ENCODE assay signal across 16 cellular contexts in the genomic region with DNA sequence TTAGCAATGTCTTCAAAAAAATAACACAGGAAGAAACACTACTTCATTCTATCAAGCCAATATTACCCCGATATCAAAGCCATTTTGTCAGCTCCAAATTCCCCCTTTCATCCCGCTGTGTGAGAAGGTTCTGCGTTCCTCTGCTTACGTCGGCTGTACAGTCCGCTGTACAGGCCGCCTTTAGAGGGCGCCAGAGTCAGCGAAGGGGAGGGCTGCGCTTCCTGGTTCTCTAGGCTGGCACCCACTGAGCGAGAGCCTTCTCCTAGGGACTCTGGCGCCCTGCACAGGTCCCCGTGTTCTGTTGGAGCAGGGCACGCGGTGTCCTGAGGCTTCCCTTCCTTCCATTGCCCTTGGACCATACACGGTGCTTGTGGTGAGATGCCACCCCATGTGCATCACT. TPM values are rescaled to one million over a fixed set of nuclear protein-coding genes. Genes with fewer than 3 reads are reported as not detected.
A peak's percentile ranks its signal among the peaks of the same experiment; 100 is the strongest.
DNase-seq lines count a peak whose midpoint lies in the region; ATAC-seq and TF ChIP-seq lines count a peak whose summit lies in the region.
"Had no signal": no experiment of that assay in that cellular context is flagged by ENCODE, and none has a peak within 500 bp of the region (broad histone marks: within the 10 kb centered on the region; RNA-seq: fewer than 3 reads in every experiment).

No MANE protein-coding gene starts in this region.

- WGBS in mammary epithelial cell (ENCODE audit: low coverage, missing lambda C conversion rate), result 45% methylated on average over 13 of the region's 16 CpGs
- whole genome bisulfite sequencing in body of pancreas, 2 donors, result 30 to 49% methylated on average over 12 to 14 of the region's 16 CpGs
- 48% methylated on average over 12 of the region's 16 CpGs for WGBS in prostate gland

- H3K27me3 ChIP-seq in mammary epithelial cell (ENCODE audit: insufficient read depth, low read length), result no peaks in the 10 kb centered on the region
- H3K27me3 ChIP-seq in breast epithelium, result peaks cover 0 to 16% of the 10 kb centered on the region in 2 donors
- peaks cover 3% of the 10 kb centered on the region for H3K27me3 ChIP-seq in adipocyte (replicated peaks; ENCODE audit: control insufficient read depth, insufficient read depth, low read length)
- H3K27me3 ChIP-seq in body of pancreas, result no peaks in the 10 kb centered on the region
- no peaks in the 10 kb centered on the region for H3K27me3 ChIP-seq in prostate gland (replicated peaks; ENCODE audit: insufficient read depth)
- H3K27me3 ChIP-seq: esophagus squamous epithelium had no signal

- H3K4me1 ChIP-seq in mammary epithelial cell (ENCODE audit: insufficient read depth, low read length), result no peaks in the 10 kb centered on the region
- H3K4me1 ChIP-seq in breast epithelium, result no peaks in the 10 kb centered on the region
- H3K4me1 ChIP-seq in HEK293 (ENCODE audit: control insufficient read depth, insufficient read depth, low read length), result no peaks in the 10 kb centered on the region
- no peaks in the 10 kb centered on the region for H3K4me1 ChIP-seq in adipocyte (ENCODE audit: control insufficient read depth, insufficient read depth, low read length)
- no peaks in the 10 kb centered on the region for H3K4me1 ChIP-seq in body of pancreas
- H3K4me1 ChIP-seq in prostate gland (replicated peaks), result no peaks in the 10 kb centered on the region
- H3K4me1 ChIP-seq: esophagus squamous epithelium had no signal

- no TSS peak for BruUV-seq in mammary epithelial cell (replicated peaks; lab: Mats Ljungman, UMichigan)

- H3K9me3 ChIP-seq in mammary epithelial cell (replicated peaks; ENCODE audit: insufficient read depth, low read length) (no peaks in the 10 kb centered on the region), breast epithelium (no peaks in the 10 kb centered on the region), HEK293 (ENCODE audit: control insufficient read depth, insufficient read depth, low read depth, low read length) (no peaks in the 10 kb centered on the region), adipocyte (ENCODE audit: control insufficient read depth, low read length) (no peaks in the 10 kb centered on the region), body of pancreas (no peaks in the 10 kb centered on the region), prostate gland (no peaks in the 10 kb centered on the region)
- H3K9me3 ChIP-seq: esophagus squamous epithelium had no signal

- CTCF ChIA-PET in mammary epithelial cell (lab: Charles Lee; ENCODE audit: low non-redundant PET), result no interaction called here
- CTCF ChIA-PET in HEK293 (lab: Yijun Ruan, JAX), result interaction anchor here (0.6 to 1.2 kb wide), 10 partner anchors 11 to 1875 kb away, joined by 3 to 6 read pairs (median 4); no protein-coding TSS in a partner anchor

- dilution Hi-C loops in mammary epithelial cell (cut with HindIII; ENCODE audit: low sequenced_read_pairs), result no loop called here

- no peak overlapping the region for H3K27ac ChIP-seq in mammary epithelial cell (ENCODE audit: insufficient read depth, low read depth, low read length)
- no peak overlapping the region for H3K27ac ChIP-seq in breast epithelium
- H3K27ac ChIP-seq in HEK293 (ENCODE audit: extremely low read depth, low read depth, low read length), result no peak overlapping the region
- H3K27ac ChIP-seq in body of pancreas, result no peak overlapping the region
- H3K27ac ChIP-seq in prostate gland, result no peak overlapping the region
- H3K27ac ChIP-seq: esophagus squamous epithelium had no signal

- intact Hi-C loops in mammary epithelial cell (cut with micrococcal nuclease) (no loop called here), breast epithelium (cut with DNase I; ENCODE audit: low total_unique reads) (no loop called here), body of pancreas (cut with DNase I) (no loop called here), prostate gland (cut with DNase I) (no loop called here)

- H3K36me3 ChIP-seq in mammary epithelial cell (ENCODE audit: insufficient read depth, low read length) (no peaks in the 10 kb centered on the region), breast epithelium (no peaks in the 10 kb centered on the region), HEK293 (ENCODE audit: control insufficient read depth in 2 of 2, insufficient read depth in 1 of 2, low read length in 2 of 2) (no peaks in the 10 kb centered on the region), adipocyte (ENCODE audit: control insufficient read depth, insufficient read depth, low read length, severe bottlenecking) (no peaks in the 10 kb centered on the region), body of pancreas (replicated peaks in 1 of 2; ENCODE audit: insufficient read depth in 1 of 2, low read depth in 2 of 2) (no peaks in the 10 kb centered on the region), prostate gland (no peaks in the 10 kb centered on the region)
- H3K36me3 ChIP-seq: esophagus squamous epithelium had no signal

- no peaks in the 10 kb centered on the region for H4K20me1 ChIP-seq in mammary epithelial cell (ENCODE audit: insufficient read depth, low read length)

- no peak overlapping the region for H2AFZ ChIP-seq in mammary epithelial cell (ENCODE audit: low read depth, low read length)

- POLR2A ChIA-PET in HEK293 (lab: Yijun Ruan, JAX), result no interaction called here

- no peak for ATAC-seq in body of pancreas

- in situ Hi-C loops in mammary epithelial cell (cut with MboI; ENCODE audit: low sequenced_read_pairs in 2 of 2), result no loop called here

- TF ChIP-seq CTCF in mammary epithelial cell (conservative IDR thresholded peaks at IDR 0.05 in 1 of 2, IDR thresholded peaks at IDR 0.05 in 1 of 2; ENCODE audit: extremely low read depth in 1 of 2, insufficient read depth in 1 of 2, low read depth in 1 of 2, low read length in 2 of 2), result peak; percentile 20 to 33
- no peak for TF ChIP-seq CTCF in breast epithelium (IDR thresholded peaks at IDR 0.05)
- TF ChIP-seq CTCF in HEK293 (tag by site-specific recombination; IDR thresholded peaks at IDR 0.05), result no peak
- no peak for TF ChIP-seq CTCF in body of pancreas (IDR thresholded peaks at IDR 0.05)
- no peak for TF ChIP-seq CTCF in prostate gland (IDR thresholded peaks at IDR 0.05)

- H3K4me3 ChIP-seq in mammary epithelial cell (replicated peaks in 1 of 3; ENCODE audit: insufficient read depth in 1 of 3, low read depth in 2 of 3, low read length in 3 of 3) (no peak overlapping the region), breast epithelium (no peak overlapping the region), HEK293 (ENCODE audit: low read depth, low read length) (no peak overlapping the region), adipocyte (ENCODE audit: low read length) (no peak overlapping the region), body of pancreas (no peak overlapping the region), prostate gland (no peak overlapping the region)
- H3K4me3 ChIP-seq: esophagus squamous epithelium had no signal

- DNase-seq in mammary epithelial cell, result no peak
- no peak for DNase-seq in breast epithelium (ENCODE audit: low spot score in 2 of 2)
- peak; percentile 1 for DNase-seq in adipocyte (ENCODE audit: low read depth)
- peak; percentile 56 for DNase-seq in stimulated activated CD8-positive, alpha-beta memory T cell treated with anti-CD3 and anti-CD28 coated beads, Interleukin-4, amount 100 ng/mL, for 48 hours
- no peak for DNase-seq in body of pancreas
- DNase-seq in NCI-H2081 treated with DMSO at 0.1 percent for 48 hours (lab: John Stamatoyannopoulos, UW), result no peak
- DNase-seq in prostate gland (ENCODE audit: low spot score), result no peak
- DNase-seq: activated CD8-positive, alpha-beta memory T cell treated with anti-CD3 and anti-CD28 coated beads, Interleukin-2, amount 50 U/mL, for 4 hours; CD8-positive, alpha-beta memory T cell; esophagus squamous epithelium; MM.1S; NCI-H774; stimulated activated naive CD4-positive, alpha-beta T cell had no signal

- H3K79me2 ChIP-seq in mammary epithelial cell (ENCODE audit: insufficient read depth, low read length), result no peaks in the 10 kb centered on the region

- TF ChIP-seq POLR2A in breast epithelium (IDR thresholded peaks at IDR 0.05) (no peak), body of pancreas (IDR thresholded peaks at IDR 0.05) (no peak), prostate gland (IDR thresholded peaks at IDR 0.05) (no peak)

- H3K9ac ChIP-seq in mammary epithelial cell (ENCODE audit: insufficient read depth, low read length), result no peak overlapping the region
- H3K9ac ChIP-seq in adipocyte (ENCODE audit: low read length), result no peak overlapping the region

- H3K4me2 ChIP-seq in mammary epithelial cell (ENCODE audit: insufficient read depth, low read depth, low read length), result no peak overlapping the region

TF ChIP-seq in HEK293, 187 proteins besides CTCF, POLR2A, EP300 and RAD21:
- TF ChIP-seq YY2 (tag by site-specific recombination; IDR thresholded peaks at IDR 0.05), result no peak
- no peak for TF ChIP-seq ZNF626 (tag by site-specific recombination; IDR thresholded peaks at IDR 0.05)
- peak; percentile 16 for TF ChIP-seq ZNF654 (tag by site-specific recombination; IDR thresholded peaks at IDR 0.05; ENCODE audit: low read depth)
- TF ChIP-seq ZNF354C (tag by site-specific recombination; IDR thresholded peaks at IDR 0.05; ENCODE audit: borderline replicate concordance, low read depth), result no peak
- no peak for TF ChIP-seq ZNF292 (tag by site-specific recombination; IDR thresholded peaks at IDR 0.05; ENCODE audit: borderline replicate concordance, low read depth)
- TF ChIP-seq ZNF747 (tag by site-specific recombination; IDR thresholded peaks at IDR 0.05), result no peak
- no peak for TF ChIP-seq GLIS1 (tag by site-specific recombination; IDR thresholded peaks at IDR 0.05)
- no peak for TF ChIP-seq SP3 (tag by site-specific recombination; IDR thresholded peaks at IDR 0.05)
- no peak for TF ChIP-seq ZNF335 (tag by site-specific recombination; conservative IDR thresholded peaks at IDR 0.05)

RNA-seq across cellular contexts. Expression of a gene that starts 25.3 kb away (rescaled TPM):
- not detected for total RNA-seq in mammary epithelial cell
- polyA plus RNA-seq in mammary epithelial cell, result not detected
- not detected for polyA minus RNA-seq in mammary epithelial cell
- not detected for total RNA-seq in breast epithelium
- total RNA-seq in body of pancreas, result not detected
- 1 to 10 TPM in 1 of 2 donors, not detected in 1; 1.0 TPM for total RNA-seq in prostate gland
- total RNA-seq: CD8-positive, alpha-beta memory T cell; esophagus squamous epithelium; T-helper 1 cell treated with Interleukin-12 subunit alpha and Interleukin-12 subunit beta and Interleukin-4 antibody, amounts not matched to agents 30 ng/mL and 1 ng/mL, for 36 hours had no signal
- polyA plus RNA-seq: CD8-positive, alpha-beta memory T cell; neural cell had no signal

Comparison
In these comparisons a context has a peak if more than half of its experiments do, and no peak if none do; other contexts are left out.
1. CTCF ChIP-seq: peak in mammary epithelial cell (2 of 2); none in breast epithelium (0 of 3), HEK293 (single experiment), body of pancreas (0 of 7) and prostate gland (0 of 4).
2. DNase-seq: peak in adipocyte (single experiment) and stimulated activated CD8-positive, alpha-beta memory T cell treated with anti-CD3 and anti-CD28 coated beads, Interleukin-4, amount 100 ng/mL, for 48 hours (single experiment); none in mammary epithelial cell (single experiment), breast epithelium (0 of 2), body of pancreas (0 of 4), NCI-H2081 treated with DMSO at 0.1 percent for 48 hours (single experiment) and prostate gland (single experiment).